16 cellular contexts compared by ENCODE assay signal in the genomic region with DNA sequence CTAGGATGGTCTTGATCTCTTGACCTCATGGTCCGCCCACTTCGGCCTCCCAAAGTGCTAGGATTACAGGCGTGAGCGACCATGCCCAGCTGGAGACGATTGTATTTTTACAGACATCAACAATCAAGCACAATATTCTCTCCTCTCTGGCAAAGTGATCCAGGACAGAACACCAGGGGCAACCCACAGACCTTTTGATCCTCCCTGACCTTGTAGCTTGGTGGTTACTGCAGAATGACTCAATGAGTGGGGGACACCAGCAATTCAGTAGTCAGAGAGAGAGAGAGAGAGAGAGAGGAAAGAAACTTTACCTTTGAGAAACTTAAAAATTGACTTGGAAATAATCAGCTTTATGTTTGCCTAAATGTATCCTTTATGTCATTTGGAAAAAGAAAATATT. TPM values are rescaled to one million over a fixed set of nuclear protein-coding genes. Genes with fewer than 3 reads are reported as not detected.
DNase-seq lines count a peak whose midpoint lies in the region; ATAC-seq and TF ChIP-seq lines count a peak whose summit lies in the region.
"Had no signal": no experiment of that assay in that cellular context is flagged by ENCODE, and none has a peak within 500 bp of the region (broad histone marks: within the 10 kb centered on the region; RNA-seq: fewer than 3 reads in every experiment).

No MANE protein-coding gene starts in this region.

- H3K27me3 ChIP-seq in brain microvascular endothelial cell (replicated peaks) (no peaks in the 10 kb centered on the region), left lung (no peaks in the 10 kb centered on the region)
- H3K27me3 ChIP-seq: BLaER1 had no signal

- intact Hi-C loops in left lung (cut with DNase I) = no loop called here

- TF ChIP-seq CTCF in NB4 (IDR thresholded peaks at IDR 0.05; ENCODE audit: low read depth, low read length) (no peak), choroid plexus epithelial cell (conservative IDR thresholded peaks at IDR 0.05; ENCODE audit: low read depth, low read length) (no peak), brain microvascular endothelial cell (IDR thresholded peaks at IDR 0.05; ENCODE audit: low read depth, low read length, missing control alignments) (no peak), left lung (IDR thresholded peaks at IDR 0.05) (no peak)

- H3K27ac Mint-ChIP-seq in activated T-cell treated with anti-CD3 and anti-CD28 coated beads, Interleukin-2, amount 50 U/mL, for 72 hours = peak overlapping the region; percentile 1
- no peak overlapping the region for H3K27ac Mint-ChIP-seq in stimulated activated effector memory CD8-positive, alpha-beta T cell treated with anti-CD3 and anti-CD28 coated beads, Interleukin-12 subunit alpha, Interleukin-12 subunit beta, amount 100 ng/mL, for 72 hours
- no peak overlapping the region for H3K27ac Mint-ChIP-seq in immature natural killer cell

- ATAC-seq in activated T-cell treated with anti-CD3 and anti-CD28 coated beads, Interleukin-2, amount 50 U/mL, for 72 hours (replicated peaks in 1 of 2) = peak; percentile 64 to 74
- peak; percentile 65 for ATAC-seq in stimulated activated effector memory CD8-positive, alpha-beta T cell treated with anti-CD3 and anti-CD28 coated beads, Interleukin-12 subunit alpha, Interleukin-12 subunit beta, amount 100 ng/mL, for 72 hours
- ATAC-seq in left lung = no peak
- ATAC-seq: K562 had no signal

- peaks cover 0 to 2% of the 10 kb centered on the region in 2 donors for H3K9me3 Mint-ChIP-seq in activated T-cell treated with anti-CD3 and anti-CD28 coated beads, Interleukin-2, amount 50 U/mL, for 72 hours
- no peaks in the 10 kb centered on the region for H3K9me3 Mint-ChIP-seq in stimulated activated effector memory CD8-positive, alpha-beta T cell treated with anti-CD3 and anti-CD28 coated beads, Interleukin-12 subunit alpha, Interleukin-12 subunit beta, amount 100 ng/mL, for 72 hours
- peaks cover 0 to 3% (median 0%) of the 10 kb centered on the region in 6 donors for H3K9me3 Mint-ChIP-seq in immature natural killer cell

- peaks cover 2 to 4% of the 10 kb centered on the region in 2 donors for H3K36me3 Mint-ChIP-seq in activated T-cell treated with anti-CD3 and anti-CD28 coated beads, Interleukin-2, amount 50 U/mL, for 72 hours (ENCODE audit: insufficient read depth in 2 of 2)
- H3K36me3 Mint-ChIP-seq in stimulated activated effector memory CD8-positive, alpha-beta T cell treated with anti-CD3 and anti-CD28 coated beads, Interleukin-12 subunit alpha, Interleukin-12 subunit beta, amount 100 ng/mL, for 72 hours = no peaks in the 10 kb centered on the region
- H3K36me3 Mint-ChIP-seq in immature natural killer cell = peaks cover 0 to 4% (median under 1%) of the 10 kb centered on the region in 3 donors

- H3K4me1 ChIP-seq in left lung = peaks cover 0 to 38% of the 10 kb centered on the region in 2 donors
- H3K4me1 ChIP-seq: BLaER1 had no signal

- DNase-seq in activated T-cell treated with anti-CD3 and anti-CD28 coated beads, Interleukin-2, amount 50 U/mL, for 72 hours = peak in 1 of 2 donors; percentile 14
- no peak for DNase-seq in activated T-cell treated with anti-CD3 and anti-CD28 coated beads, Interleukin-2, amount 50 U/mL, for 48 hours
- DNase-seq in NB4 (ENCODE audit: low read depth) (peak; percentile 23), choroid plexus epithelial cell (ENCODE audit: low read depth) (peak; percentile 58), immature natural killer cell (no peak), brain microvascular endothelial cell (no peak), left lung (no peak)
- no peak for DNase-seq in stimulated activated effector memory CD8-positive, alpha-beta T cell treated with anti-CD3 and anti-CD28 coated beads, Interleukin-12 subunit alpha, Interleukin-12 subunit beta, amount 100 ng/mL, for 72 hours (ENCODE audit: low spot score in 2 of 2)
- DNase-seq: 8988T, HCEC 1CT, NCI-H1930, NCI-H2171 treated with DMSO at 0.1 percent for 48 hours, NCI-H510A treated with DMSO at 0.1 percent for 48 hours, RPMI8226 had no signal

- peaks cover 0 to 5% of the 10 kb centered on the region in 2 donors for H3K9me3 ChIP-seq in left lung
- H3K9me3 ChIP-seq: BLaER1 had no signal

- in situ Hi-C loops in brain microvascular endothelial cell (cut with HindIII; ENCODE audit: low pct_ligation_motif_present, low sequenced_read_pairs) = no loop called here

- peaks cover 28% of the 10 kb centered on the region for H3K27me3 Mint-ChIP-seq in activated T-cell treated with anti-CD3 and anti-CD28 coated beads, Interleukin-2, amount 50 U/mL, for 72 hours (ENCODE audit: low read depth)
- H3K27me3 Mint-ChIP-seq in immature natural killer cell (ENCODE audit: low read depth in 3 of 3) = peaks cover 0 to 4% (median 2%) of the 10 kb centered on the region in 3 donors

- H3K4me3 Mint-ChIP-seq in activated T-cell treated with anti-CD3 and anti-CD28 coated beads, Interleukin-2, amount 50 U/mL, for 72 hours = peak overlapping the region; percentile 3 to 49
- peak overlapping the region; percentile 7 for H3K4me3 Mint-ChIP-seq in stimulated activated effector memory CD8-positive, alpha-beta T cell treated with anti-CD3 and anti-CD28 coated beads, Interleukin-12 subunit alpha, Interleukin-12 subunit beta, amount 100 ng/mL, for 72 hours
- no peak overlapping the region for H3K4me3 Mint-ChIP-seq in immature natural killer cell

- no peaks in the 10 kb centered on the region for H3K36me3 ChIP-seq in brain microvascular endothelial cell (replicated peaks)
- peaks cover 0 to 4% of the 10 kb centered on the region in 2 donors for H3K36me3 ChIP-seq in left lung
- H3K36me3 ChIP-seq: BLaER1 had no signal

- H3K4me1 Mint-ChIP-seq in activated T-cell treated with anti-CD3 and anti-CD28 coated beads, Interleukin-2, amount 50 U/mL, for 72 hours (ENCODE audit: low read depth) = peaks cover 26% of the 10 kb centered on the region
- peaks cover 26% of the 10 kb centered on the region for H3K4me1 Mint-ChIP-seq in stimulated activated effector memory CD8-positive, alpha-beta T cell treated with anti-CD3 and anti-CD28 coated beads, Interleukin-12 subunit alpha, Interleukin-12 subunit beta, amount 100 ng/mL, for 72 hours
- H3K4me1 Mint-ChIP-seq in immature natural killer cell = no peaks in the 10 kb centered on the region

- H3K4me3 ChIP-seq in NB4 (ENCODE audit: low read depth, low read length) = no peak overlapping the region
- no peak overlapping the region for H3K4me3 ChIP-seq in choroid plexus epithelial cell (ENCODE audit: low read depth, low read length)
- H3K4me3 ChIP-seq in brain microvascular endothelial cell (ENCODE audit: low read depth, low read length) = no peak overlapping the region
- H3K4me3 ChIP-seq in left lung = no peak overlapping the region
- H3K4me3 ChIP-seq: BLaER1, K562 had no signal

- H3K27ac ChIP-seq in brain microvascular endothelial cell (no peak overlapping the region), left lung (peak overlapping the region in 1 of 2 donors; percentile 76)
- H3K27ac ChIP-seq: BLaER1 had no signal

- no peak for TF ChIP-seq POLR2A in NB4 (IDR thresholded peaks at IDR 0.05; ENCODE audit: extremely low read depth, insufficient read length)

RNA-seq across cellular contexts. Expression of gene DRAM1, which starts 51.2 kb away (rescaled TPM):
- total RNA-seq in activated T-cell treated with anti-CD3 and anti-CD28 coated beads, Interleukin-2, amount 50 U/mL, for 72 hours = 1 to 10 TPM; 6.4 to 9.9 TPM
- 1 to 10 TPM; 2.1 to 7.6 (median 4.1) TPM for polyA plus RNA-seq in immature natural killer cell
- total RNA-seq in left lung = 100 to 1,000 TPM; 115 to 167 TPM

Comparison
In these comparisons a context has a peak if more than half of its experiments do, and no peak if none do; other contexts are left out.
1. DNase-seq: peak in NB4 (single experiment) and choroid plexus epithelial cell (single experiment); none in activated T-cell treated with anti-CD3 and anti-CD28 coated beads, Interleukin-2, amount 50 U/mL, for 48 hours (0 of 2), stimulated activated effector memory CD8-positive, alpha-beta T cell treated with anti-CD3 and anti-CD28 coated beads, Interleukin-12 subunit alpha, Interleukin-12 subunit beta, amount 100 ng/mL, for 72 hours (0 of 2), immature natural killer cell (0 of 3), brain microvascular endothelial cell (single experiment) and left lung (0 of 2).
2. H3K4me3 Mint-ChIP-seq: peak in activated T-cell treated with anti-CD3 and anti-CD28 coated beads, Interleukin-2, amount 50 U/mL, for 72 hours (2 of 2) and stimulated activated effector memory CD8-positive, alpha-beta T cell treated with anti-CD3 and anti-CD28 coated beads, Interleukin-12 subunit alpha, Interleukin-12 subunit beta, amount 100 ng/mL, for 72 hours (single experiment); none in immature natural killer cell (0 of 5).
3. RNA of gene DRAM1, which starts 51.2 kb away (total RNA-seq): 115 to 167 TPM in left lung; 6.4 to 9.9 TPM in activated T-cell treated with anti-CD3 and anti-CD28 coated beads, Interleukin-2, amount 50 U/mL, for 72 hours; every median in the first group is over 10 times any median in the second.